In genomic region chrX:47502591-47503222, GRCh38 we compare ENCODE assay signal across 18 cellular contexts. TPM values are rescaled to one million over a fixed set of nuclear protein-coding genes. Genes with fewer than 3 reads are reported as not detected.
DNase-seq lines count a peak whose midpoint lies in the region; ATAC-seq and TF ChIP-seq lines count a peak whose summit lies in the region.
"Had no signal": no experiment of that assay in that cellular context is flagged by ENCODE, and none has a peak within 500 bp of the region (broad histone marks: within the 10 kb centered on the region; RNA-seq: fewer than 3 reads in every experiment).

No MANE protein-coding gene starts in this region.

- no peaks in the 10 kb centered on the region for H3K27me3 ChIP-seq in ACC112 (ENCODE audit: insufficient read depth, low read length)
- no peaks in the 10 kb centered on the region for H3K27me3 ChIP-seq in MM.1S (replicated peaks; ENCODE audit: insufficient read depth, low read length)
- H3K27me3 ChIP-seq: Peyer's patch, upper lobe of right lung had no signal

- H3K79me2 ChIP-seq in ACC112 (ENCODE audit: control insufficient read depth, insufficient read depth, low read length, unreplicated experiment) (no peaks in the 10 kb centered on the region), MM.1S (ENCODE audit: low read length) (no peaks in the 10 kb centered on the region)

- no peak overlapping the region; the same call in 1 of the 2 replicates for H3K4me2 ChIP-seq in MM.1S (ENCODE audit: low read depth, low read length)
- H3K4me2 ChIP-seq: A549 had no signal

- H2AFZ ChIP-seq in ACC112 (ENCODE audit: low read length, unreplicated experiment) (no peak overlapping the region), MM.1S (ENCODE audit: low read length) (no peak overlapping the region)

- H3K36me3 ChIP-seq in ACC112 (ENCODE audit: insufficient read depth, low read length) (no peaks in the 10 kb centered on the region), MM.1S (replicated peaks; ENCODE audit: insufficient read depth, low read length) (no peaks in the 10 kb centered on the region)
- H3K36me3 ChIP-seq: Peyer's patch, upper lobe of right lung had no signal

- POLR2A ChIA-PET in RWPE1 (lab: Yijun Ruan, JAX; ENCODE audit: low non-redundant PET): no interaction called here

- no peaks in the 10 kb centered on the region for H3K9me2 ChIP-seq in MM.1S (replicated peaks; ENCODE audit: insufficient read depth, low read length)

- DNase-seq in MM.1S (peak; percentile 40), RWPE1 (ENCODE audit: low spot score) (no peak), globus pallidus (ENCODE audit: low spot score) (peak; percentile 66), cerebellum (ENCODE audit: low spot score) (no peak), NCI-H1105 treated with DMSO at 0.1 percent for 48 hours (lab: John Stamatoyannopoulos, UW) (no peak), LoVo (ENCODE audit: low spot score) (no peak)
- DNase-seq: activated CD8-positive, alpha-beta memory T cell treated with anti-CD3 and anti-CD28 coated beads for 24 hours; DMS 273 treated with DMSO at 0.1 percent for 48 hours; left colon; NCI-H1436; T1000; upper lobe of right lung had no signal

- no peak for ATAC-seq in GM19023 (IDR thresholded peaks at IDR 0.05; ENCODE audit: unreplicated experiment)
- ATAC-seq: A549; HCT116; left colon; natural killer cell treated with Interleukin-12 subunit alpha and Interleukin-12 subunit beta and Interleukin-15 and Interleukin-18, amount 100 ng/mL, for 72 hours; upper lobe of right lung had no signal

- CTCF ChIA-PET in RWPE1 (lab: Yijun Ruan, JAX): no interaction called here

- H3K9me3 ChIP-seq in MM.1S (replicated peaks; ENCODE audit: insufficient read depth, low read length): no peaks in the 10 kb centered on the region
- H3K9me3 ChIP-seq: A549, Peyer's patch, upper lobe of right lung had no signal

- H3K9ac ChIP-seq in MM.1S (ENCODE audit: low read length): no peak overlapping the region

- no peak overlapping the region for H3K4me3 ChIP-seq in ACC112 (ENCODE audit: low read depth, low read length)
- H3K4me3 ChIP-seq in MM.1S (ENCODE audit: low read length): no peak overlapping the region
- H3K4me3 ChIP-seq: A549, Peyer's patch, upper lobe of right lung had no signal

- no peaks in the 10 kb centered on the region for H4K20me1 ChIP-seq in MM.1S (ENCODE audit: insufficient read depth, low read length)

- H3K4me1 ChIP-seq in ACC112 (ENCODE audit: control insufficient read depth, insufficient read depth, low read length, unreplicated experiment): peaks cover 34% of the 10 kb centered on the region
- H3K4me1 ChIP-seq in MM.1S (ENCODE audit: low read length): peaks cover 29% of the 10 kb centered on the region
- H3K4me1 ChIP-seq: A549, Peyer's patch, upper lobe of right lung had no signal

- H3F3A ChIP-seq in MM.1S (ENCODE audit: insufficient read depth, low read length): peaks cover 13% of the 10 kb centered on the region

- H3K27ac ChIP-seq in ACC112 (ENCODE audit: low read depth, low read length) (peak overlapping the region; percentile 88), MM.1S (ENCODE audit: low read length) (peak overlapping the region; percentile 81; the same call in 1 of the 2 replicates), RWPE1 (peak overlapping the region; percentile 90)
- H3K27ac ChIP-seq: A549, Peyer's patch, upper lobe of right lung had no signal

- TF ChIP-seq CTCF in MM.1S (IDR thresholded peaks at IDR 0.05; ENCODE audit: low read length) (no peak), RWPE1 (conservative IDR thresholded peaks at IDR 0.05; ENCODE audit: low read depth) (no peak)

RNA-seq across cellular contexts. Expression of gene ZNF41, which starts 19.7 kb away (rescaled TPM):
- 12.2 TPM for total RNA-seq in cerebellum

RNA-seq across cellular contexts. Expression of gene ARAF, which starts 58.3 kb away (rescaled TPM):
- 7.0 TPM for total RNA-seq in cerebellum

Comparison
In these comparisons a context has a peak if more than half of its experiments do, and no peak if none do; other contexts are left out.
1. DNase-seq: peak in MM.1S (single experiment) and globus pallidus (single experiment); none in RWPE1 (single experiment), cerebellum (single experiment), NCI-H1105 treated with DMSO at 0.1 percent for 48 hours (single experiment) and LoVo (single experiment).
2. Peak in every context shown above with its lines, with median percentiles within 50 percentile points of each other: H3K27ac ChIP-seq.